ENCODE assay signal across 1 cellular context in the genomic region with DNA sequence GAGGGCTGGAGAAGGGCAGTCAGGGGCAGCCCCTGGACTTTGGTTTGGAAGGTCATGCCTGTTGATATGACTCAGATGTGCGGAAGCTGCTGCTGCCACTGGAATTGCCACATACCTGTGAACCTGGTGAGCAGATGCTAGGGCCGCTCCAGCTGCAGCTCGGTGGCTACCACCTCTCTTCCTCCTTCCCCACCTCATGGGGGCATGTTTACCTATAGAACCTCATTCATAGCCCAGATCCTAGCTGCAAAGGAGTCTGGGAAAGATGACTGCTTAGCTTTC.
A peak's percentile ranks its signal among the peaks of the same experiment; 100 is the strongest.
TF ChIP-seq lines count a peak whose summit lies in the region.

No MANE protein-coding gene starts in this region.

TF ChIP-seq in HepG2, 621 proteins besides CTCF, POLR2A, EP300 and RAD21 (continued from another document and continues in another):
- TF ChIP-seq, protein P1, sequence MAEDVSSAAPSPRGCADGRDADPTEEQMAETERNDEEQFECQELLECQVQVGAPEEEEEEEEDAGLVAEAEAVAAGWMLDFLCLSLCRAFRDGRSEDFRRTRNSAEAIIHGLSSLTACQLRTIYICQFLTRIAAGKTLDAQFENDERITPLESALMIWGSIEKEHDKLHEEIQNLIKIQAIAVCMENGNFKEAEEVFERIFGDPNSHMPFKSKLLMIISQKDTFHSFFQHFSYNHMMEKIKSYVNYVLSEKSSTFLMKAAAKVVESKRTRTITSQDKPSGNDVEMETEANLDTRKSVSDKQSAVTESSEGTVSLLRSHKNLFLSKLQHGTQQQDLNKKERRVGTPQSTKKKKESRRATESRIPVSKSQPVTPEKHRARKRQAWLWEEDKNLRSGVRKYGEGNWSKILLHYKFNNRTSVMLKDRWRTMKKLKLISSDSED (CRISPR knock-in tag; IDR thresholded peaks at IDR 0.05) = no peak
- TF ChIP-seq KLF13 (CRISPR knock-in tag; IDR thresholded peaks at IDR 0.05) (no peak), ZFP1 (CRISPR knock-in tag; IDR thresholded peaks at IDR 0.05) (no peak), ZNF766 (CRISPR knock-in tag; IDR thresholded peaks at IDR 0.05; ENCODE audit: borderline replicate concordance) (no peak), SOX6 (IDR thresholded peaks at IDR 0.05) (no peak), SOX6 (CRISPR knock-in tag; IDR thresholded peaks at IDR 0.05) (peak; percentile 57), CBFB (CRISPR knock-in tag; IDR thresholded peaks at IDR 0.05) (no peak), PHF5A (CRISPR knock-in tag; IDR thresholded peaks at IDR 0.05; ENCODE audit: low read depth, unreplicated experiment) (no peak), MTF2 (CRISPR knock-in tag; IDR thresholded peaks at IDR 0.05; ENCODE audit: borderline replicate concordance) (no peak), KLF16 (CRISPR knock-in tag; IDR thresholded peaks at IDR 0.05) (no peak), NFYC (CRISPR knock-in tag; IDR thresholded peaks at IDR 0.05) (no peak), REL (CRISPR knock-in tag; conservative IDR thresholded peaks at IDR 0.05) (no peak), ZNF235 (CRISPR knock-in tag; IDR thresholded peaks at IDR 0.05; ENCODE audit: borderline replicate concordance) (no peak), ZFX (CRISPR knock-in tag; IDR thresholded peaks at IDR 0.05; ENCODE audit: low read depth) (no peak), SP2 (CRISPR knock-in tag; IDR thresholded peaks at IDR 0.05) (no peak), ZNF121 (CRISPR knock-in tag; IDR thresholded peaks at IDR 0.05) (no peak), MIXL1 (CRISPR knock-in tag; IDR thresholded peaks at IDR 0.05) (no peak), ZFP62 (CRISPR knock-in tag; IDR thresholded peaks at IDR 0.05) (no peak), ZNF3 (CRISPR knock-in tag; IDR thresholded peaks at IDR 0.05) (no peak), RORA (CRISPR knock-in tag; IDR thresholded peaks at IDR 0.05) (no peak), YY1 (IDR thresholded peaks at IDR 0.05; ENCODE audit: insufficient read depth, insufficient replicate concordance, low read depth, low read length) (no peak), PRPF4 (IDR thresholded peaks at IDR 0.05; ENCODE audit: low read depth, low read length, poor library complexity, severe bottlenecking) (no peak), ZNF883 (CRISPR knock-in tag; IDR thresholded peaks at IDR 0.05; ENCODE audit: not compliant biosample characterization) (no peak), ZNF761 (CRISPR knock-in tag; conservative IDR thresholded peaks at IDR 0.05) (no peak), SALL1 (CRISPR knock-in tag; IDR thresholded peaks at IDR 0.05) (peak; percentile 81; the same call in 1 of the 2 replicates), MIER3 (CRISPR knock-in tag; IDR thresholded peaks at IDR 0.05; ENCODE audit: borderline replicate concordance) (no peak), ARHGAP35 (CRISPR knock-in tag; IDR thresholded peaks at IDR 0.05; ENCODE audit: borderline replicate concordance) (no peak), GABPB1 (CRISPR knock-in tag; IDR thresholded peaks at IDR 0.05) (peak; percentile 63), ZNF432 (CRISPR knock-in tag; IDR thresholded peaks at IDR 0.05; ENCODE audit: borderline replicate concordance) (no peak), ZNF749 (CRISPR knock-in tag; IDR thresholded peaks at IDR 0.05; ENCODE audit: borderline replicate concordance) (no peak), ZSCAN20 (CRISPR knock-in tag; IDR thresholded peaks at IDR 0.05; ENCODE audit: borderline replicate concordance) (no peak), NCOR1 (IDR thresholded peaks at IDR 0.05; ENCODE audit: borderline replicate concordance, low read length) (peak; percentile 77; the same call in 1 of the 2 replicates), POLR2AphosphoS2 (IDR thresholded peaks at IDR 0.05; ENCODE audit: low read depth, low read length) (no peak), RFXAP (CRISPR knock-in tag; IDR thresholded peaks at IDR 0.05; ENCODE audit: borderline replicate concordance) (no peak), SSRP1 (CRISPR knock-in tag; IDR thresholded peaks at IDR 0.05) (no peak), ZNF468 (CRISPR knock-in tag; IDR thresholded peaks at IDR 0.05) (no peak), ZNF83 (CRISPR knock-in tag; IDR thresholded peaks at IDR 0.05; ENCODE audit: borderline replicate concordance) (no peak), ZNF589 (CRISPR knock-in tag; conservative IDR thresholded peaks at IDR 0.05) (no peak), RFX3 (CRISPR knock-in tag; IDR thresholded peaks at IDR 0.05) (no peak)
- TF ChIP-seq, protein P2, sequence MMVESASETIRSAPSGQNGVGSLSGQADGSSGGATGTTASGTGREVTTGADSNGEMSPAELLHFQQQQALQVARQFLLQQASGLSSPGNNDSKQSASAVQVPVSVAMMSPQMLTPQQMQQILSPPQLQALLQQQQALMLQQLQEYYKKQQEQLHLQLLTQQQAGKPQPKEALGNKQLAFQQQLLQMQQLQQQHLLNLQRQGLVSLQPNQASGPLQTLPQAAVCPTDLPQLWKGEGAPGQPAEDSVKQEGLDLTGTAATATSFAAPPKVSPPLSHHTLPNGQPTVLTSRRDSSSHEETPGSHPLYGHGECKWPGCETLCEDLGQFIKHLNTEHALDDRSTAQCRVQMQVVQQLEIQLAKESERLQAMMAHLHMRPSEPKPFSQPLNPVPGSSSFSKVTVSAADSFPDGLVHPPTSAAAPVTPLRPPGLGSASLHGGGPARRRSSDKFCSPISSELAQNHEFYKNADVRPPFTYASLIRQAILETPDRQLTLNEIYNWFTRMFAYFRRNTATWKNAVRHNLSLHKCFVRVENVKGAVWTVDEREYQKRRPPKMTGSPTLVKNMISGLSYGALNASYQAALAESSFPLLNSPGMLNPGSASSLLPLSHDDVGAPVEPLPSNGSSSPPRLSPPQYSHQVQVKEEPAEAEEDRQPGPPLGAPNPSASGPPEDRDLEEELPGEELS (CRISPR knock-in tag; IDR thresholded peaks at IDR 0.05) = peak; percentile 46; the same call in 1 of the 2 replicates
- TF ChIP-seq, protein P3, sequence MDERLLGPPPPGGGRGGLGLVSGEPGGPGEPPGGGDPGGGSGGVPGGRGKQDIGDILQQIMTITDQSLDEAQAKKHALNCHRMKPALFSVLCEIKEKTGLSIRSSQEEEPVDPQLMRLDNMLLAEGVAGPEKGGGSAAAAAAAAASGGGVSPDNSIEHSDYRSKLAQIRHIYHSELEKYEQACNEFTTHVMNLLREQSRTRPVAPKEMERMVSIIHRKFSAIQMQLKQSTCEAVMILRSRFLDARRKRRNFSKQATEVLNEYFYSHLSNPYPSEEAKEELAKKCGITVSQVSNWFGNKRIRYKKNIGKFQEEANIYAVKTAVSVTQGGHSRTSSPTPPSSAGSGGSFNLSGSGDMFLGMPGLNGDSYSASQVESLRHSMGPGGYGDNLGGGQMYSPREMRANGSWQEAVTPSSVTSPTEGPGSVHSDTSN (CRISPR knock-in tag; IDR thresholded peaks at IDR 0.05) = no peak
- TF ChIP-seq, protein P4, sequence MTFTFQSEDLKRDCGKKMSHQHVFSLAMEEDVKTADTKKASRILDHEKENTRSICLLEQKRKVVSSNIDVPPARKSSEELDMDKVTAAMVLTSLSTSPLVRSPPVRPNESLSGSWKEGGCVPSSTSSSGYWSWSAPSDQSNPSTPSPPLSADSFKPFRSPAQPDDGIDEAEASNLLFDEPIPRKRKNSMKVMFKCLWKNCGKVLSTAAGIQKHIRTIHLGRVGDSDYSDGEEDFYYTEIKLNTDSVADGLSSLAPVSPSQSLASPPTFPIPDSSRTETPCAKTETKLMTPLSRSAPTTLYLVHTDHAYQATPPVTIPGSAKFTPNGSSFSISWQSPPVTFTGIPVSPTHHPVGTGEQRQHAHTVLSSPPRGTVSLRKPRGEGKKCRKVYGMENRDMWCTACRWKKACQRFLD (CRISPR knock-in tag; IDR thresholded peaks at IDR 0.05; ENCODE audit: borderline replicate concordance) = no peak
- TF ChIP-seq, protein P5, sequence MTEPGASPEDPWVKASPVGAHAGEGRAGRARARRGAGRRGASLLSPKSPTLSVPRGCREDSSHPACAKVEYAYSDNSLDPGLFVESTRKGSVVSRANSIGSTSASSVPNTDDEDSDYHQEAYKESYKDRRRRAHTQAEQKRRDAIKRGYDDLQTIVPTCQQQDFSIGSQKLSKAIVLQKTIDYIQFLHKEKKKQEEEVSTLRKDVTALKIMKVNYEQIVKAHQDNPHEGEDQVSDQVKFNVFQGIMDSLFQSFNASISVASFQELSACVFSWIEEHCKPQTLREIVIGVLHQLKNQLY (CRISPR knock-in tag; IDR thresholded peaks at IDR 0.05) = no peak
- TF ChIP-seq, protein P6, sequence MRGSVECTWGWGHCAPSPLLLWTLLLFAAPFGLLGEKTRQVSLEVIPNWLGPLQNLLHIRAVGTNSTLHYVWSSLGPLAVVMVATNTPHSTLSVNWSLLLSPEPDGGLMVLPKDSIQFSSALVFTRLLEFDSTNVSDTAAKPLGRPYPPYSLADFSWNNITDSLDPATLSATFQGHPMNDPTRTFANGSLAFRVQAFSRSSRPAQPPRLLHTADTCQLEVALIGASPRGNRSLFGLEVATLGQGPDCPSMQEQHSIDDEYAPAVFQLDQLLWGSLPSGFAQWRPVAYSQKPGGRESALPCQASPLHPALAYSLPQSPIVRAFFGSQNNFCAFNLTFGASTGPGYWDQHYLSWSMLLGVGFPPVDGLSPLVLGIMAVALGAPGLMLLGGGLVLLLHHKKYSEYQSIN (CRISPR knock-in tag; IDR thresholded peaks at IDR 0.05; ENCODE audit: borderline replicate concordance) = no peak
- TF ChIP-seq, protein P7, sequence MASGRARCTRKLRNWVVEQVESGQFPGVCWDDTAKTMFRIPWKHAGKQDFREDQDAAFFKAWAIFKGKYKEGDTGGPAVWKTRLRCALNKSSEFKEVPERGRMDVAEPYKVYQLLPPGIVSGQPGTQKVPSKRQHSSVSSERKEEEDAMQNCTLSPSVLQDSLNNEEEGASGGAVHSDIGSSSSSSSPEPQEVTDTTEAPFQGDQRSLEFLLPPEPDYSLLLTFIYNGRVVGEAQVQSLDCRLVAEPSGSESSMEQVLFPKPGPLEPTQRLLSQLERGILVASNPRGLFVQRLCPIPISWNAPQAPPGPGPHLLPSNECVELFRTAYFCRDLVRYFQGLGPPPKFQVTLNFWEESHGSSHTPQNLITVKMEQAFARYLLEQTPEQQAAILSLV (CRISPR knock-in tag; IDR thresholded peaks at IDR 0.05; ENCODE audit: borderline replicate concordance) = no peak
- TF ChIP-seq, protein P8, sequence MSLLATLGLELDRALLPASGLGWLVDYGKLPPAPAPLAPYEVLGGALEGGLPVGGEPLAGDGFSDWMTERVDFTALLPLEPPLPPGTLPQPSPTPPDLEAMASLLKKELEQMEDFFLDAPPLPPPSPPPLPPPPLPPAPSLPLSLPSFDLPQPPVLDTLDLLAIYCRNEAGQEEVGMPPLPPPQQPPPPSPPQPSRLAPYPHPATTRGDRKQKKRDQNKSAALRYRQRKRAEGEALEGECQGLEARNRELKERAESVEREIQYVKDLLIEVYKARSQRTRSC (CRISPR knock-in tag; IDR thresholded peaks at IDR 0.05; ENCODE audit: low read depth) = no peak
- TF ChIP-seq, protein P9, sequence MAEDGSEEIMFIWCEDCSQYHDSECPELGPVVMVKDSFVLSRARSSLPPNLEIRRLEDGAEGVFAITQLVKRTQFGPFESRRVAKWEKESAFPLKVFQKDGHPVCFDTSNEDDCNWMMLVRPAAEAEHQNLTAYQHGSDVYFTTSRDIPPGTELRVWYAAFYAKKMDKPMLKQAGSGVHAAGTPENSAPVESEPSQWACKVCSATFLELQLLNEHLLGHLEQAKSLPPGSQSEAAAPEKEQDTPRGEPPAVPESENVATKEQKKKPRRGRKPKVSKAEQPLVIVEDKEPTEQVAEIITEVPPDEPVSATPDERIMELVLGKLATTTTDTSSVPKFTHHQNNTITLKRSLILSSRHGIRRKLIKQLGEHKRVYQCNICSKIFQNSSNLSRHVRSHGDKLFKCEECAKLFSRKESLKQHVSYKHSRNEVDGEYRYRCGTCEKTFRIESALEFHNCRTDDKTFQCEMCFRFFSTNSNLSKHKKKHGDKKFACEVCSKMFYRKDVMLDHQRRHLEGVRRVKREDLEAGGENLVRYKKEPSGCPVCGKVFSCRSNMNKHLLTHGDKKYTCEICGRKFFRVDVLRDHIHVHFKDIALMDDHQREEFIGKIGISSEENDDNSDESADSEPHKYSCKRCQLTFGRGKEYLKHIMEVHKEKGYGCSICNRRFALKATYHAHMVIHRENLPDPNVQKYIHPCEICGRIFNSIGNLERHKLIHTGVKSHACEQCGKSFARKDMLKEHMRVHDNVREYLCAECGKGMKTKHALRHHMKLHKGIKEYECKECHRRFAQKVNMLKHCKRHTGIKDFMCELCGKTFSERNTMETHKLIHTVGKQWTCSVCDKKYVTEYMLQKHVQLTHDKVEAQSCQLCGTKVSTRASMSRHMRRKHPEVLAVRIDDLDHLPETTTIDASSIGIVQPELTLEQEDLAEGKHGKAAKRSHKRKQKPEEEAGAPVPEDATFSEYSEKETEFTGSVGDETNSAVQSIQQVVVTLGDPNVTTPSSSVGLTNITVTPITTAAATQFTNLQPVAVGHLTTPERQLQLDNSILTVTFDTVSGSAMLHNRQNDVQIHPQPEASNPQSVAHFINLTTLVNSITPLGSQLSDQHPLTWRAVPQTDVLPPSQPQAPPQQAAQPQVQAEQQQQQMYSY (CRISPR knock-in tag; IDR thresholded peaks at IDR 0.05) = no peak
- TF ChIP-seq, protein P10, sequence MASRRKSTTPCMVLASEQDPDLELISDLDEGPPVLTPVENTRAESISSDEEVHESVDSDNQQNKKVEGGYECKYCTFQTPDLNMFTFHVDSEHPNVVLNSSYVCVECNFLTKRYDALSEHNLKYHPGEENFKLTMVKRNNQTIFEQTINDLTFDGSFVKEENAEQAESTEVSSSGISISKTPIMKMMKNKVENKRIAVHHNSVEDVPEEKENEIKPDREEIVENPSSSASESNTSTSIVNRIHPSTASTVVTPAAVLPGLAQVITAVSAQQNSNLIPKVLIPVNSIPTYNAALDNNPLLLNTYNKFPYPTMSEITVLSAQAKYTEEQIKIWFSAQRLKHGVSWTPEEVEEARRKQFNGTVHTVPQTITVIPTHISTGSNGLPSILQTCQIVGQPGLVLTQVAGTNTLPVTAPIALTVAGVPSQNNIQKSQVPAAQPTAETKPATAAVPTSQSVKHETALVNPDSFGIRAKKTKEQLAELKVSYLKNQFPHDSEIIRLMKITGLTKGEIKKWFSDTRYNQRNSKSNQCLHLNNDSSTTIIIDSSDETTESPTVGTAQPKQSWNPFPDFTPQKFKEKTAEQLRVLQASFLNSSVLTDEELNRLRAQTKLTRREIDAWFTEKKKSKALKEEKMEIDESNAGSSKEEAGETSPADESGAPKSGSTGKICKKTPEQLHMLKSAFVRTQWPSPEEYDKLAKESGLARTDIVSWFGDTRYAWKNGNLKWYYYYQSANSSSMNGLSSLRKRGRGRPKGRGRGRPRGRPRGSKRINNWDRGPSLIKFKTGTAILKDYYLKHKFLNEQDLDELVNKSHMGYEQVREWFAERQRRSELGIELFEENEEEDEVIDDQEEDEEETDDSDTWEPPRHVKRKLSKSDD (CRISPR knock-in tag; IDR thresholded peaks at IDR 0.05; ENCODE audit: low read depth) = no peak
